8 cellular contexts compared by ENCODE assay signal in the genomic region with DNA sequence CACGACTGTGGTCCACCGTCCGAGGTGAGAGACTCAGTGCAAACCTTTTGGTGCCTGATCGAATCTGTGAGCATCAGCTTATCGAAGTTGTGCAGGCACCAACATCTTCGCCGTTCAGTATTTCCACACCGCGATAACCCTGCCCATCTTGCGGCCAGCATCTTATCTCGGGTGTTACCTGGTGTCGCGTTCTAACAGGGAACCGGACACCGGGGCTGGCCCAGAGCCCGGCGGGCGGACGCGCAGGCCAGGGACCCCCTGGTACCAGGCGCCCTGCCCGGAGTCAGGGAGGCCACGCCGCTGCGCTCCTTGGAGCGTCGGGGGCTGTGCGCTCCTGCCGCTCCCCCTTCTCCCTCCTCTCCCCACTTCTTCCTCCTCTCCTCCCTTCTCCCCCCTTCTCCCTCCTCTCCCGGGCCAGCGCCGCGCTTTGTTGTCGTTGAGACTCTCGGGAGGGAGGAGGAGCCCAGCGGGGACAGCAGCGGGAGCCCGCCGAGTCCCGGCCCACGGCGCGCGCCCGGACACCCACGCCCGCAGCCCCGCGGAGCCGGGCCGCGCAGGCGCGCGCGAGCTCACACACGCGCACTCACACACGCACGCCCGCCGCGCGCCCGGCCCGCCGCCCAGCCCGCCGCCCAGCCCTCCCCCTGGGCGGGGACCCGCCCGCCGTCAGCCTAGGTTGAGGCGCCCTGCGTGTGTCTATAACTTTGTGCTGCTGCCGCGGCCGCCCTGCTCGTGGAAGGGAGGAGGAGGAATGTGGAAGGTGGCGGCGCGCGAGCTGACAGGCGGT. TPM values are rescaled to one million over a fixed set of nuclear protein-coding genes. Genes with fewer than 3 reads are reported as not detected.
DNase-seq lines count a peak whose midpoint lies in the region; ATAC-seq and TF ChIP-seq lines count a peak whose summit lies in the region.

No MANE protein-coding gene starts in this region.

- H3K4me3 ChIP-seq in lower leg skin (ENCODE audit: low read depth, poor library complexity, severe bottlenecking): peak overlapping the region; percentile 86

- intact Hi-C loops in lower leg skin (cut with DNase I; ENCODE audit: low total_unique reads): no loop called here

- peak in 1 of 2 donors; percentile 85 for TF ChIP-seq POLR2A in lower leg skin (IDR thresholded peaks at IDR 0.05)

- DNase-seq in AG08395 (ENCODE audit: low spot score): peak; percentile 82
- DNase-seq in NCI-H774 (lab: John Stamatoyannopoulos, UW): peak; percentile 93
- DNase-seq in activated CD4-positive, alpha-beta T cell treated with anti-CD3 and anti-CD28 coated beads, Interleukin-2, amount 50 U/mL, for 48 hours: peak; percentile 78 to 83
- DNase-seq in dermis microvascular lymphatic vessel endothelial cell (ENCODE audit: low read depth in 2 of 2): peak; percentile 66 to 89
- DNase-seq in lower leg skin (ENCODE audit: low spot score in 2 of 2): peak; percentile 91 to 98
- DNase-seq in stimulated activated CD4-positive, alpha-beta T cell treated with anti-CD3 and anti-CD28 coated beads, Interleukin-4, amount 100 ng/mL, for 4 hours: peak; percentile 80 to 85

- ATAC-seq in GM19023 (IDR thresholded peaks at IDR 0.05; ENCODE audit: unreplicated experiment) (peak; percentile 45), HG03378 (IDR thresholded peaks at IDR 0.05; ENCODE audit: unreplicated experiment) (peak; percentile 33)

- WGBS in lower leg skin, 2 donors: 0% methylated on average over 63 to 79 of the region's 84 CpGs

- TF ChIP-seq CTCF in lower leg skin (IDR thresholded peaks at IDR 0.05): no peak

RNA-seq across cellular contexts. Expression of a gene that starts 1.4 kb away (rescaled TPM):
- 10.7 and 15.8 TPM in 2 replicates for total RNA-seq in dermis microvascular lymphatic vessel endothelial cell
- 100 to 1,000 TPM; 110 to 176 (median 139) TPM for total RNA-seq in lower leg skin

Comparison
In these comparisons a context has a peak if more than half of its experiments do, and no peak if none do; other contexts are left out.
1. Peak in every context shown above with its lines: DNase-seq, ATAC-seq and H3K4me3 ChIP-seq.